1 cellular context compared by ENCODE assay signal in the genomic region with DNA sequence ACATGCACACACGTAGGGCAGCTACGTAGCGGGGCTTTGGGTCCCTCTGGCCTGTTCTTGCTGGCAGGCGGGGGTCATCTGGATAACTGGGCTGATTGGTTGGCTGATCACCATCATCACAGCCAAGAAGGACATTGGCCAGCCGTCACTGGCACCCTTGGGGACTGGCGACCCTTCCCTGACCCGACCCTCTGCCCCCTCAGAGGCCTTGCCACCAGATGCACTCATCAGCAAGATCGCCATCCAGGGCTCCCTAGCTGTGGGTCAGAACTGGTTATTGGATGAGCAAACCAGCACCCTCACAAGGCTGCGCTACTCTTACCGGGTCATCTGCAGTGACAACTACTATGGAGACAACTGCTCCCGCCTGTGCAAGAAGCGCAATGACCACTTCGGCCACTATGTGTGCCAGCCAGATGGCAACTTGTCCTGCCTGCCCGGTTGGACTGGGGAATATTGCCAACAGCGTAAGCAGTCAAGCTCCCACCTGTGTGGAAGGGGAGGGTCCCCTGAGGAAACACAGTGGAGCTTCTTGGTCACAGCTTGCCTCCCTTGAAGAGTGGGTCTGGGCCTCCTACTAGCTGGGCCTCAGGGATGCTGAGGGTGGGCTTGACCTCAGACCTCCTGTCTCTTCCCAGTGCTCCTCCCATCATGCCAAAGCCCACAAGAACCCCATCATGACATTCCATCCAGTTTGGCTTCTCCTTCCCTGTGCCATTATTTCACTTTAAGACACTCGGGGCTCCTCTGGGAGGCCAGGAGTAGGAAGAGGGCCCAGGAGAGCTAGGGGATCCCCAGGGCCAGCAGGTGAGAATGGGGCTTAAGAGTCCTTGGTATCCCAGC.
TF ChIP-seq lines count a peak whose summit lies in the region.

No MANE protein-coding gene starts in this region.

TF ChIP-seq in GM23338, 12 proteins besides CTCF, POLR2A, EP300 and RAD21 (continued from another document):
- TF ChIP-seq, protein P1, sequence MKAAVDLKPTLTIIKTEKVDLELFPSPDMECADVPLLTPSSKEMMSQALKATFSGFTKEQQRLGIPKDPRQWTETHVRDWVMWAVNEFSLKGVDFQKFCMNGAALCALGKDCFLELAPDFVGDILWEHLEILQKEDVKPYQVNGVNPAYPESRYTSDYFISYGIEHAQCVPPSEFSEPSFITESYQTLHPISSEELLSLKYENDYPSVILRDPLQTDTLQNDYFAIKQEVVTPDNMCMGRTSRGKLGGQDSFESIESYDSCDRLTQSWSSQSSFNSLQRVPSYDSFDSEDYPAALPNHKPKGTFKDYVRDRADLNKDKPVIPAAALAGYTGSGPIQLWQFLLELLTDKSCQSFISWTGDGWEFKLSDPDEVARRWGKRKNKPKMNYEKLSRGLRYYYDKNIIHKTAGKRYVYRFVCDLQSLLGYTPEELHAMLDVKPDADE (IDR thresholded peaks at IDR 0.05), result no peak
- TF ChIP-seq CREB1 (CRISPR knock-in tag; IDR thresholded peaks at IDR 0.05; ENCODE audit: low read depth) (no peak), ZNF114 (CRISPR knock-in tag; IDR thresholded peaks at IDR 0.05) (no peak), ZNF331 (CRISPR knock-in tag; IDR thresholded peaks at IDR 0.05; ENCODE audit: low read depth) (no peak), POLR2AphosphoS5 (IDR thresholded peaks at IDR 0.05; ENCODE audit: low read depth) (no peak), NANOG (IDR thresholded peaks at IDR 0.05; ENCODE audit: borderline replicate concordance) (no peak), EZH2 (IDR thresholded peaks at IDR 0.05; ENCODE audit: low read depth, unreplicated experiment) (no peak), JUNB (IDR thresholded peaks at IDR 0.05; ENCODE audit: unreplicated experiment) (no peak), STAT1 (IDR thresholded peaks at IDR 0.05; ENCODE audit: unreplicated experiment) (no peak)
- TF ChIP-seq, protein P2, sequence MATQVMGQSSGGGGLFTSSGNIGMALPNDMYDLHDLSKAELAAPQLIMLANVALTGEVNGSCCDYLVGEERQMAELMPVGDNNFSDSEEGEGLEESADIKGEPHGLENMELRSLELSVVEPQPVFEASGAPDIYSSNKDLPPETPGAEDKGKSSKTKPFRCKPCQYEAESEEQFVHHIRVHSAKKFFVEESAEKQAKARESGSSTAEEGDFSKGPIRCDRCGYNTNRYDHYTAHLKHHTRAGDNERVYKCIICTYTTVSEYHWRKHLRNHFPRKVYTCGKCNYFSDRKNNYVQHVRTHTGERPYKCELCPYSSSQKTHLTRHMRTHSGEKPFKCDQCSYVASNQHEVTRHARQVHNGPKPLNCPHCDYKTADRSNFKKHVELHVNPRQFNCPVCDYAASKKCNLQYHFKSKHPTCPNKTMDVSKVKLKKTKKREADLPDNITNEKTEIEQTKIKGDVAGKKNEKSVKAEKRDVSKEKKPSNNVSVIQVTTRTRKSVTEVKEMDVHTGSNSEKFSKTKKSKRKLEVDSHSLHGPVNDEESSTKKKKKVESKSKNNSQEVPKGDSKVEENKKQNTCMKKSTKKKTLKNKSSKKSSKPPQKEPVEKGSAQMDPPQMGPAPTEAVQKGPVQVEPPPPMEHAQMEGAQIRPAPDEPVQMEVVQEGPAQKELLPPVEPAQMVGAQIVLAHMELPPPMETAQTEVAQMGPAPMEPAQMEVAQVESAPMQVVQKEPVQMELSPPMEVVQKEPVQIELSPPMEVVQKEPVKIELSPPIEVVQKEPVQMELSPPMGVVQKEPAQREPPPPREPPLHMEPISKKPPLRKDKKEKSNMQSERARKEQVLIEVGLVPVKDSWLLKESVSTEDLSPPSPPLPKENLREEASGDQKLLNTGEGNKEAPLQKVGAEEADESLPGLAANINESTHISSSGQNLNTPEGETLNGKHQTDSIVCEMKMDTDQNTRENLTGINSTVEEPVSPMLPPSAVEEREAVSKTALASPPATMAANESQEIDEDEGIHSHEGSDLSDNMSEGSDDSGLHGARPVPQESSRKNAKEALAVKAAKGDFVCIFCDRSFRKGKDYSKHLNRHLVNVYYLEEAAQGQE (IDR thresholded peaks at IDR 0.05; ENCODE audit: unreplicated experiment), result no peak
